Comparison of ENCODE assay signal across 16 cellular contexts in the genomic region with DNA sequence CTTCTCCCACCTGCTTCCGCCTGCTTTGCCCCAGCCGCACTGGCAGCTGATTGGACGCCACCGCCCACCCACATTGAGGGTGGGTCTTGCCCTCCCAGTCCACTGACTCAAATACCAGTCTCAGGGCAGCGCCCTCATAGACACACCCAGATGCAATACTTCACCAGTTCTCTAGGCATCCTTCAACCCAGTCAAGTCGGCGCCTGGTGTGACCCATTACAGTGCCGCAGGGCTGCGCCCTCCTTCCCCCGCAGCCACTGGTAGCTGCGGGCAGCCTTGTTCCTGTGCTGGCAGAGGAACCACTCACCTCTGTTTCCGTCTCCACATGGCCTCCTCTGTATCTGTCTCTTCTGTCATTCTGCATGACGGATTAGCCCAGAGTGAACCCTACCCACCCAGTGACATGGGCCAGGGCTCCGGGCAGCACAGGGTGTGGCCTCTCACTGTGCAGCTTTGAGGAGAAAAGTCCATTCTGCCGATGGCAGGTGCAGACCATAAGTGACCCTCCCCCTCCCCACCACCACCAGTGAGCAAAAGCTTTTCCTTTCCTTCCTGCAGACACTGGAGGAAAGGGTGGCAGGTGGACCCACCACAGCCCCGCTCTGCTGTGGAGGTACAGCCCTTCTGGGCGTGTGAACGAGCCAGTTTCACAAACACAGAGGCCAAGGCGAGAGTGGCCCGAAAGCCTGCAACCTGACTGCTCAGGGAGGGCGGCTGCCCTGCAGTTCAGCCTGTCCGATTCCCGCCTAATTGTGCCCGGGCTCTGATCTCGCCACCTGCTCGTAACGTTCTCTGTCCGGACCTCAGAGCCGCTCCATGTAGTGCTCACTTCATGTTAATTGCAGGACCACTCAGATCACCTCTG. TPM values are rescaled to one million over a fixed set of nuclear protein-coding genes. Genes with fewer than 3 reads are reported as not detected.
DNase-seq lines count a peak whose midpoint lies in the region; ATAC-seq and TF ChIP-seq lines count a peak whose summit lies in the region.
"Had no signal": no experiment of that assay in that cellular context is flagged by ENCODE, and none has a peak within 500 bp of the region (broad histone marks: within the 10 kb centered on the region; RNA-seq: fewer than 3 reads in every experiment).

No MANE protein-coding gene starts in this region.

- H3K9me3 Mint-ChIP-seq in Caco-2 (ENCODE audit: unreplicated experiment) (no peaks in the 10 kb centered on the region), endothelial cell (ENCODE audit: unreplicated experiment) (no peaks in the 10 kb centered on the region), CD14-positive monocyte (peaks cover 0 to 1% (median 0%) of the 10 kb centered on the region in 7 donors)
- H3K9me3 Mint-ChIP-seq: activated CD4-positive, alpha-beta memory T cell treated with anti-CD3 and anti-CD28 coated beads, Interleukin-2, amount 10 ng/mL, durations not matched to agents 7 days and 5 days had no signal

- H2BK15ac ChIP-seq in neuronal stem cell (ENCODE audit: low read length): no peak overlapping the region

- no peak overlapping the region for H4K8ac ChIP-seq in neuronal stem cell (ENCODE audit: low read depth, low read length)

- peaks cover 39% of the 10 kb centered on the region for H3K36me3 Mint-ChIP-seq in Caco-2 (ENCODE audit: insufficient read depth, unreplicated experiment)
- peaks cover 13% of the 10 kb centered on the region for H3K36me3 Mint-ChIP-seq in endothelial cell (ENCODE audit: low read depth, unreplicated experiment)
- H3K36me3 Mint-ChIP-seq in CD14-positive monocyte: peaks cover 0 to 2% of the 10 kb centered on the region in 2 donors

- no peak overlapping the region for H4K91ac ChIP-seq in neuronal stem cell (ENCODE audit: low read depth, low read length, poor library complexity)

- no peaks in the 10 kb centered on the region for H3K27me3 ChIP-seq in Caco-2 (replicated peaks; ENCODE audit: control insufficient read depth, insufficient read depth, low read length)
- no peaks in the 10 kb centered on the region for H3K27me3 ChIP-seq in duodenal mucosa (ENCODE audit: control insufficient read depth in 1 of 2, insufficient read depth in 2 of 2, low read length in 2 of 2)
- peaks cover 0 to 13% (median 0%) of the 10 kb centered on the region in 3 experiments for H3K27me3 ChIP-seq in neuronal stem cell (ENCODE audit: control insufficient read depth in 3 of 3, insufficient read depth in 3 of 3, low read depth in 1 of 3, low read length in 3 of 3)
- H3K27me3 ChIP-seq: ascending aorta had no signal

- no peak overlapping the region for H2AFZ ChIP-seq in neuronal stem cell (ENCODE audit: low read length)

- H3K36me3 ChIP-seq in Caco-2 (ENCODE audit: control insufficient read depth, insufficient read depth, low read length) (no peaks in the 10 kb centered on the region), duodenal mucosa (ENCODE audit: control insufficient read depth in 1 of 2, insufficient read depth in 2 of 2, low read length in 2 of 2) (peaks cover 0 to 6% of the 10 kb centered on the region in 2 donors), neuronal stem cell (replicated peaks in 1 of 2; ENCODE audit: control insufficient read depth in 2 of 2, insufficient read depth in 2 of 2, low read length in 2 of 2) (no peaks in the 10 kb centered on the region)
- H3K36me3 ChIP-seq: ascending aorta, prostate gland had no signal

- no peaks in the 10 kb centered on the region for H3K9me3 ChIP-seq in Caco-2
- no peaks in the 10 kb centered on the region for H3K9me3 ChIP-seq in duodenal mucosa (ENCODE audit: control insufficient read depth in 1 of 2, low read length in 2 of 2)
- H3K9me3 ChIP-seq in neuronal stem cell (replicated peaks in 1 of 2; ENCODE audit: control insufficient read depth in 2 of 2, insufficient read depth in 1 of 2, low read depth in 1 of 2, low read length in 2 of 2): no peaks in the 10 kb centered on the region
- H3K9me3 ChIP-seq: ascending aorta, prostate gland had no signal

- H2BK120ac ChIP-seq in neuronal stem cell (ENCODE audit: low read depth, low read length): no peak overlapping the region

- peaks cover 6% of the 10 kb centered on the region for H3K79me1 ChIP-seq in neuronal stem cell (ENCODE audit: low read depth, low read length)

- H3K4me3 ChIP-seq in Caco-2 (ENCODE audit: low read depth, low read length): no peak overlapping the region
- H3K4me3 ChIP-seq in duodenal mucosa (ENCODE audit: low read depth in 1 of 2, low read length in 2 of 2): peak overlapping the region; percentile 28 to 38
- no peak overlapping the region for H3K4me3 ChIP-seq in neuronal stem cell (ENCODE audit: low read length in 2 of 2)
- H3K4me3 ChIP-seq: ascending aorta, prostate gland had no signal

- H2AK5ac ChIP-seq in neuronal stem cell (ENCODE audit: low read depth, low read length): no peak overlapping the region

- no peak overlapping the region for H3K14ac ChIP-seq in neuronal stem cell (ENCODE audit: low read length)

- no peak for TF ChIP-seq CTCF in Caco-2 (IDR thresholded peaks at IDR 0.05; ENCODE audit: insufficient read depth in 1 of 2, low read depth in 1 of 2, low read length in 1 of 2, severe bottlenecking in 1 of 2, unreplicated experiment in 1 of 2)
- no peak for TF ChIP-seq CTCF in endothelial cell (IDR thresholded peaks at IDR 0.05; ENCODE audit: unreplicated experiment)
- TF ChIP-seq CTCF in CD14-positive monocyte (IDR thresholded peaks at IDR 0.05): no peak

- peak overlapping the region; percentile 77 for H3K27ac ChIP-seq in duodenal mucosa (ENCODE audit: low read depth, low read length)
- H3K27ac ChIP-seq in neuronal stem cell (replicated peaks; ENCODE audit: low read length): no peak overlapping the region
- H3K27ac ChIP-seq: ascending aorta, prostate gland had no signal

- CTCF ChIA-PET in Caco-2 (lab: Charles Lee): interaction anchor here (0.7 kb wide), 1 partner anchor 239 kb away, joined by 3 read pairs; no protein-coding TSS in a partner anchor

- H3K9ac ChIP-seq in duodenal mucosa (ENCODE audit: low read depth in 1 of 2, low read length in 2 of 2): peak overlapping the region; percentile 12 to 52
- no peak overlapping the region for H3K9ac ChIP-seq in neuronal stem cell (ENCODE audit: low read depth, low read length, poor library complexity)

- H3K4me2 ChIP-seq in neuronal stem cell (ENCODE audit: insufficient read depth, low read length, poor library complexity, severe bottlenecking): no peak overlapping the region

- H2BK12ac ChIP-seq in neuronal stem cell (ENCODE audit: low read length): no peak overlapping the region

- H3K4me3 Mint-ChIP-seq in Caco-2 (ENCODE audit: unreplicated experiment) (peak overlapping the region; percentile 31), endothelial cell (ENCODE audit: unreplicated experiment) (no peak overlapping the region), CD14-positive monocyte (no peak overlapping the region)
- H3K4me3 Mint-ChIP-seq: activated CD4-positive, alpha-beta memory T cell treated with anti-CD3 and anti-CD28 coated beads, Interleukin-2, amount 10 ng/mL, durations not matched to agents 7 days and 5 days had no signal

- peaks cover 17% of the 10 kb centered on the region for H3K4me1 Mint-ChIP-seq in Caco-2 (ENCODE audit: low read depth, unreplicated experiment)
- peaks cover 8% of the 10 kb centered on the region for H3K4me1 Mint-ChIP-seq in endothelial cell (ENCODE audit: unreplicated experiment)
- H3K4me1 Mint-ChIP-seq in CD14-positive monocyte: peaks cover 20% of the 10 kb centered on the region

- DNase-seq in Caco-2 (peak; percentile 55 to 76), NCI-H187 (lab: John Stamatoyannopoulos, UW) (peak; percentile 76 to 86), neuronal stem cell (ENCODE audit: low spot score) (no peak), endothelial cell (ENCODE audit: low spot score) (no peak), CD14-positive monocyte (ENCODE audit: low spot score) (no peak), CD1c-positive myeloid dendritic cell (ENCODE audit: extremely low spot score) (no peak)
- DNase-seq: activated CD4-positive, alpha-beta memory T cell treated with anti-CD3 and anti-CD28 coated beads, Interleukin-2, amount 10 ng/mL, durations not matched to agents 7 days and 5 days; activated gamma-delta T cell; effector memory CD4-positive, alpha-beta T cell; NCI-H2081 treated with DMSO at 0.1 percent for 48 hours; NK-92 treated with Interleukin-12 subunit alpha and Interleukin-12 subunit beta, amount 100 ng/mL, for 24 hours had no signal

- peak overlapping the region; percentile 8 for H3K18ac ChIP-seq in neuronal stem cell (ENCODE audit: low read length)

- BruUV-seq in Caco-2 (replicated peaks; lab: Mats Ljungman, UMichigan): no TSS peak

- ATAC-seq in GM21619 (IDR thresholded peaks at IDR 0.05; ENCODE audit: unreplicated experiment): no peak
- ATAC-seq: HCT116 had no signal

- H3K4me1 ChIP-seq in Caco-2 (peaks cover 51% of the 10 kb centered on the region), duodenal mucosa (ENCODE audit: control insufficient read depth in 1 of 2, insufficient read depth in 2 of 2, low read length in 2 of 2) (peaks cover 54 to 64% of the 10 kb centered on the region in 2 donors), neuronal stem cell (ENCODE audit: control insufficient read depth in 2 of 2, insufficient read depth in 1 of 2, low read depth in 1 of 2, low read length in 2 of 2) (peaks cover 26 to 30% of the 10 kb centered on the region in 2 donors)

- no CpG with 5 or more reads among the region's 29 CpGs for WGBS in neuronal stem cell (ENCODE audit: extremely low coverage in 2 of 2, insufficient read length in 2 of 2, insufficient replicate concordance in 1 of 2), 2 donors

- H2BK5ac ChIP-seq in neuronal stem cell (ENCODE audit: low read length): no peak overlapping the region

- H3K27me3 Mint-ChIP-seq in Caco-2 (ENCODE audit: insufficient read depth, unreplicated experiment): no peaks in the 10 kb centered on the region
- peaks cover 15% of the 10 kb centered on the region for H3K27me3 Mint-ChIP-seq in endothelial cell (ENCODE audit: unreplicated experiment)
- H3K27me3 Mint-ChIP-seq in CD14-positive monocyte (ENCODE audit: low read depth in 3 of 3): peaks cover 0 to 6% (median 5%) of the 10 kb centered on the region in 3 donors
- H3K27me3 Mint-ChIP-seq: activated CD4-positive, alpha-beta memory T cell treated with anti-CD3 and anti-CD28 coated beads, Interleukin-2, amount 10 ng/mL, durations not matched to agents 7 days and 5 days had no signal

- H3K27ac Mint-ChIP-seq in Caco-2 (ENCODE audit: unreplicated experiment) (peak overlapping the region; percentile 98), endothelial cell (ENCODE audit: unreplicated experiment) (no peak overlapping the region), CD14-positive monocyte (no peak overlapping the region)
- H3K27ac Mint-ChIP-seq: activated CD4-positive, alpha-beta memory T cell treated with anti-CD3 and anti-CD28 coated beads, Interleukin-2, amount 10 ng/mL, durations not matched to agents 7 days and 5 days had no signal

- POLR2A ChIA-PET in Caco-2 (lab: Charles Lee): no interaction called here

- intact Hi-C loops in Caco-2 (cut with micrococcal nuclease; ENCODE audit: unreplicated experiment): no loop called here
- intact Hi-C loops in CD14-positive monocyte (cut with micrococcal nuclease): loop anchor here in 1 of 2 donors (5.0 to 10.0 kb wide), 2 partner anchors 35 to 223 kb away; a partner anchor contains a TSS

- H3K23ac ChIP-seq in neuronal stem cell (ENCODE audit: low read depth, low read length, poor library complexity): no peak overlapping the region

- no peak overlapping the region for H3K4ac ChIP-seq in neuronal stem cell (ENCODE audit: low read length)

RNA-seq across cellular contexts. Expression of a gene that starts 57.1 kb away (rescaled TPM):
- total RNA-seq in Caco-2 (2022): 62.5 and 72.4 TPM in 2 replicates
- polyA plus RNA-seq in neuronal stem cell (2013, experiment 1 of 2): 108 TPM
- polyA plus RNA-seq in neuronal stem cell (2013, experiment 2 of 2): 108 TPM
- 118 TPM for total RNA-seq in endothelial cell (ENCODE audit: unreplicated experiment)
- 10 to 100 TPM; 35.1 to 49.3 TPM for polyA plus RNA-seq in CD14-positive monocyte

Comparison
In these comparisons a context has a peak if more than half of its experiments do, and no peak if none do; other contexts are left out.
1. DNase-seq: peak in Caco-2 (2 of 2) and NCI-H187 (2 of 2); none in neuronal stem cell (single experiment), endothelial cell (single experiment), CD14-positive monocyte (single experiment) and CD1c-positive myeloid dendritic cell (single experiment).
2. H3K4me3 ChIP-seq: peak in duodenal mucosa (2 of 2); none in Caco-2 (single experiment) and neuronal stem cell (0 of 2).